Comparison of ENCODE assay signal across 15 cellular contexts in genomic region chr3:158792709-158793108, GRCh38. TPM values are rescaled to one million over a fixed set of nuclear protein-coding genes. Genes with fewer than 3 reads are reported as not detected.
DNase-seq lines count a peak whose midpoint lies in the region; FAIRE-seq and TF ChIP-seq lines count a peak whose summit lies in the region.
"Had no signal": no experiment of that assay in that cellular context is flagged by ENCODE, and none has a peak within 500 bp of the region (broad histone marks: within the 10 kb centered on the region; RNA-seq: fewer than 3 reads in every experiment).

No MANE protein-coding gene starts in this region.

- H3K36me3 ChIP-seq in bronchial epithelial cell (ENCODE audit: control insufficient read depth, insufficient read depth, low read length) (no peaks in the 10 kb centered on the region), testis (ENCODE audit: low read depth, missing control alignments) (no peaks in the 10 kb centered on the region), endodermal cell (ENCODE audit: control insufficient read depth, insufficient read depth, low read length) (no peaks in the 10 kb centered on the region)

- H3K4me3 ChIP-seq in AG10803 (ENCODE audit: low read length) (no peak overlapping the region), bronchial epithelial cell (ENCODE audit: low read depth, low read length) (no peak overlapping the region), testis (no peak overlapping the region), endodermal cell (ENCODE audit: low read length) (no peak overlapping the region)

- intact Hi-C loops in testis (cut with DNase I; ENCODE audit: low total_unique reads) = loop anchor here (5.0 kb wide), 1 partner anchor 65 kb away; no protein-coding TSS in a partner anchor

- no peak overlapping the region for H3K27ac Mint-ChIP-seq in endodermal cell
- H3K27ac Mint-ChIP-seq: activated CD8-positive, alpha-beta memory T cell treated with anti-CD3 and anti-CD28 coated beads, Interleukin-2, amount 10 ng/mL, durations not matched to agents 7 days and 5 days had no signal

- no peaks in the 10 kb centered on the region for H3K36me3 Mint-ChIP-seq in endodermal cell (ENCODE audit: low read depth)
- H3K36me3 Mint-ChIP-seq: activated CD8-positive, alpha-beta memory T cell treated with anti-CD3 and anti-CD28 coated beads, Interleukin-2, amount 10 ng/mL, durations not matched to agents 7 days and 5 days had no signal

- WGBS in testis, 2 donors = 69% methylated on average over 8 of the region's 8 CpGs
- WGBS in endodermal cell (ENCODE audit: insufficient coverage in 1 of 2, insufficient read length in 1 of 2), 2 experiments = 86 to 92% methylated on average over 8 of the region's 8 CpGs

- FAIRE-seq in bronchial epithelial cell (lab: Jason Lieb, UNC) = no peak
- FAIRE-seq: TTC549 had no signal

- TF ChIP-seq POLR2A in testis (IDR thresholded peaks at IDR 0.05) = no peak

- H3K9ac ChIP-seq in endodermal cell (ENCODE audit: extremely low read depth, low read length, poor library complexity, severe bottlenecking) = no peak overlapping the region

- H3K4me1 Mint-ChIP-seq in endodermal cell = no peaks in the 10 kb centered on the region

- no peak for TF ChIP-seq CTCF in AG10803 (conservative IDR thresholded peaks at IDR 0.05; ENCODE audit: low read length)
- TF ChIP-seq CTCF in bronchial epithelial cell (IDR thresholded peaks at IDR 0.05; ENCODE audit: insufficient read depth, low read length, severe bottlenecking) = no peak
- no peak for TF ChIP-seq CTCF in testis (IDR thresholded peaks at IDR 0.05)
- TF ChIP-seq CTCF in endodermal cell (conservative IDR thresholded peaks at IDR 0.05) = no peak

- peaks cover 1% of the 10 kb centered on the region for H3K9me3 Mint-ChIP-seq in endodermal cell

- H3K4me3 Mint-ChIP-seq in endodermal cell = no peak overlapping the region
- H3K4me3 Mint-ChIP-seq: activated CD8-positive, alpha-beta memory T cell treated with anti-CD3 and anti-CD28 coated beads, Interleukin-2, amount 10 ng/mL, durations not matched to agents 7 days and 5 days had no signal

- peaks cover 21% of the 10 kb centered on the region for H3K27me3 Mint-ChIP-seq in endodermal cell (ENCODE audit: insufficient read depth)

- H3K4me1 ChIP-seq in testis (no peaks in the 10 kb centered on the region), endodermal cell (ENCODE audit: control insufficient read depth, insufficient read depth, low read length) (no peaks in the 10 kb centered on the region)

- no peaks in the 10 kb centered on the region for H3K9me3 ChIP-seq in testis
- no peaks in the 10 kb centered on the region for H3K9me3 ChIP-seq in endodermal cell (ENCODE audit: control insufficient read depth, low read length)

- DNase-seq in AG10803 (ENCODE audit: low read depth) = peak; percentile 92
- peak; percentile 83 for DNase-seq in M059J (ENCODE audit: low read depth)
- DNase-seq in bronchial epithelial cell (ENCODE audit: low read depth) = peak; percentile 86
- peak; percentile 43 for DNase-seq in kidney tubule cell (ENCODE audit: low spot score)
- DNase-seq in testis = no peak
- DNase-seq in NCI-H1694 treated with DMSO at 0.1 percent for 48 hours (lab: John Stamatoyannopoulos, UW) = no peak
- no peak for DNase-seq in endodermal cell
- no peak for DNase-seq in mucosa of gallbladder (ENCODE audit: low spot score)
- DNase-seq: activated CD8-positive, alpha-beta memory T cell treated with anti-CD3 and anti-CD28 coated beads, Interleukin-2, amount 10 ng/mL, durations not matched to agents 7 days and 5 days; amygdala; effector CD8-positive, alpha-beta T cell; NCI-H1417 treated with DMSO at 0.1 percent for 48 hours; NCI-H524 treated with DMSO at 0.1 percent for 48 hours; SHP77 had no signal

- H3K27me3 ChIP-seq in bronchial epithelial cell (ENCODE audit: control insufficient read depth, insufficient read depth, low read length) (no peaks in the 10 kb centered on the region), testis (no peaks in the 10 kb centered on the region), endodermal cell (ENCODE audit: control insufficient read depth, insufficient read depth, low read length, poor library complexity, severe bottlenecking) (peaks cover 21% of the 10 kb centered on the region)

- H3K27ac ChIP-seq in testis (no peak overlapping the region), endodermal cell (ENCODE audit: low read depth, low read length) (no peak overlapping the region)

RNA-seq across cellular contexts. Expression of gene MFSD1, which starts 9.1 kb away (rescaled TPM):
- 139 and 180 TPM in 2 replicates for total RNA-seq in M059J (2014; rRNA removed; shearing (Covaris generic))
- total RNA-seq in bronchial epithelial cell (57.1 and 63.6 TPM in 2 replicates), testis (10 to 100 TPM; 30.6 to 33.9 TPM), endodermal cell (10 to 100 TPM; 11.7 to 13.4 TPM), mucosa of gallbladder (53.1 TPM)
- 32.3 TPM for polyA plus RNA-seq in testis (ENCODE audit: insufficient read depth, low read depth, low replicate concordance)
- 15.1 TPM for polyA plus RNA-seq in endodermal cell (2013, experiment 1 of 2)
- polyA plus RNA-seq in endodermal cell (2013, experiment 2 of 2) = 12.3 TPM

Comparison
In these comparisons a context has a peak if more than half of its experiments do, and no peak if none do; other contexts are left out.
1. DNase-seq: peak in AG10803 (single experiment), M059J (single experiment), bronchial epithelial cell (single experiment) and kidney tubule cell (single experiment); none in testis (single experiment), NCI-H1694 treated with DMSO at 0.1 percent for 48 hours (single experiment), endodermal cell (single experiment) and mucosa of gallbladder (single experiment).